In the genomic region with DNA sequence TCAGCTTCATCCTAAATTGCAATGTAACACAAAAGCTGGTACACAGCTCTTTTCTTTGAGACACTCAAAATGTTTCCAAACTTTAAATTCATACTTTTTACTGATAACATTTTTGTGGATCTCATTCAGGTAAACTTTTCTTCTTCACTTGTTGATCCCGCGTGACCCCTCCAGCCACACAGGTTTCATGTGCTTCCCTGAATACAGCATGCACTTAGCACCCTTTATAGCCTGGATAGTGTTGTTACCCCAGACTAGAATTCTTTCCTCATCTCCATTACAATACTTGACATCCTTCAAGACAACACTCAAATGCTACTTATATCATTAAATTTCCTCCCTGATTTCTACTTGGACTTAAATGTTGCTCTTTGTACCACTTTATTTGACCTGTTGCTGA, we compare ENCODE assay signal across 28 cellular contexts.
DNase-seq lines count a peak whose midpoint lies in the region; ATAC-seq, FAIRE-seq and TF ChIP-seq lines count a peak whose summit lies in the region.
"Had no signal": no experiment of that assay in that cellular context is flagged by ENCODE, and none has a peak within 500 bp of the region (broad histone marks: within the 10 kb centered on the region; RNA-seq: fewer than 3 reads in every experiment).

No MANE protein-coding gene starts in this region.

- POLR2A ChIA-PET in HEK293 (lab: Yijun Ruan, JAX), result no interaction called here

- intact Hi-C loops in pancreas (cut with DNase I), result no loop called here

- ATAC-seq in gastroesophageal sphincter (no peak), pancreas (no peak), GM21390 (IDR thresholded peaks at IDR 0.05; ENCODE audit: unreplicated experiment) (no peak)
- ATAC-seq: activated naive CD4-positive, alpha-beta T cell treated with anti-CD3 and anti-CD28 coated beads, Interleukin-2, amount 50 U/mL, for 72 hours; CD8-positive, alpha-beta T cell; left lung; stimulated activated naive B cell treated with anti-CD40 and anti-IgM and Interleukin-4, amounts not matched to agents 10 μg/mL and 1 μg/mL and 100 μg/mL, for 72 hours; T-cell had no signal

- no peak overlapping the region for H3K9ac ChIP-seq in stomach smooth muscle (ENCODE audit: low read length in 2 of 2)

- WGBS in gastroesophageal sphincter (ENCODE audit: low coverage in 1 of 2), 2 donors, result 100% methylated on average over 2 of the region's 2 CpGs
- 53 to 57% methylated on average over 2 of the region's 2 CpGs for WGBS in pancreas, 2 donors

- peak overlapping the region; percentile 85 for H3K27ac ChIP-seq in HEK293 (ENCODE audit: extremely low read depth, low read depth, low read length)
- H3K27ac ChIP-seq in gastroesophageal sphincter, result peak overlapping the region in 3 of 4 donors; percentile 79 to 93 (median 81)
- H3K27ac ChIP-seq in pancreas, result peak overlapping the region in 3 of 4 donors; percentile 11 to 90 (median 83)
- peak overlapping the region; percentile 31 for H3K27ac ChIP-seq in stomach smooth muscle (ENCODE audit: low read length)
- H3K27ac ChIP-seq: neutrophil, SJSA1 had no signal

- TF ChIP-seq EP300 in gastroesophageal sphincter (IDR thresholded peaks at IDR 0.05), result no peak

- H3K4me1 ChIP-seq in HEK293 (ENCODE audit: control insufficient read depth, insufficient read depth, low read length) (peaks cover 42% of the 10 kb centered on the region), gastroesophageal sphincter (peaks cover 0 to 63% (median 21%) of the 10 kb centered on the region in 3 donors), pancreas (peaks cover 51 to 76% (median 74%) of the 10 kb centered on the region in 3 donors), stomach smooth muscle (ENCODE audit: control insufficient read depth, insufficient read depth, low read length) (peaks cover 12% of the 10 kb centered on the region)
- H3K4me1 ChIP-seq: BE2C, HAP-1, SJSA1 had no signal

- FAIRE-seq in pancreas (lab: Jason Lieb, UNC), result peak; percentile 53
- FAIRE-seq in RCC 7860 (lab: Jason Lieb, UNC), result no peak
- FAIRE-seq: GM12891 had no signal

- no peaks in the 10 kb centered on the region for H3K9me3 ChIP-seq in HEK293 (ENCODE audit: control insufficient read depth, insufficient read depth, low read depth, low read length)
- no peaks in the 10 kb centered on the region for H3K9me3 ChIP-seq in gastroesophageal sphincter
- H3K9me3 ChIP-seq in pancreas, result no peaks in the 10 kb centered on the region
- no peaks in the 10 kb centered on the region for H3K9me3 ChIP-seq in stomach smooth muscle (ENCODE audit: control insufficient read depth in 2 of 2, low read length in 2 of 2)
- H3K9me3 ChIP-seq: BE2C, HAP-1, left lung, neutrophil, SJSA1, vagina had no signal

- CTCF ChIA-PET in HEK293 (lab: Yijun Ruan, JAX), result no interaction called here

- no peak for TF ChIP-seq POLR2A in gastroesophageal sphincter (IDR thresholded peaks at IDR 0.05)

- H3K27me3 ChIP-seq in gastroesophageal sphincter (no peaks in the 10 kb centered on the region), pancreas (no peaks in the 10 kb centered on the region), stomach smooth muscle (ENCODE audit: control insufficient read depth in 1 of 2, insufficient read depth in 2 of 2, low read length in 2 of 2) (no peaks in the 10 kb centered on the region)
- H3K27me3 ChIP-seq: left lung, neutrophil, SJSA1, vagina had no signal

- H3K4me3 ChIP-seq in HEK293 (ENCODE audit: low read depth, low read length), result no peak overlapping the region
- no peak overlapping the region for H3K4me3 ChIP-seq in gastroesophageal sphincter
- no peak overlapping the region for H3K4me3 ChIP-seq in pancreas
- no peak overlapping the region for H3K4me3 ChIP-seq in stomach smooth muscle (ENCODE audit: low read length in 2 of 2)
- no peak overlapping the region for H3K4me3 ChIP-seq in foreskin fibroblast (ENCODE audit: low read depth in 1 of 2, low read length in 2 of 2)
- H3K4me3 ChIP-seq: HAP-1, left lung, SJSA1, vagina had no signal

- TF ChIP-seq CTCF in HEK293 (tag by site-specific recombination; IDR thresholded peaks at IDR 0.05) (no peak), gastroesophageal sphincter (IDR thresholded peaks at IDR 0.05) (no peak), pancreas (IDR thresholded peaks at IDR 0.05) (no peak), foreskin fibroblast (IDR thresholded peaks at IDR 0.05; ENCODE audit: low read depth, low read length) (no peak)

- no peaks in the 10 kb centered on the region for H3K36me3 ChIP-seq in HEK293 (ENCODE audit: control insufficient read depth in 2 of 2, insufficient read depth in 1 of 2, low read length in 2 of 2)
- no peaks in the 10 kb centered on the region for H3K36me3 ChIP-seq in gastroesophageal sphincter
- no peaks in the 10 kb centered on the region for H3K36me3 ChIP-seq in pancreas
- H3K36me3 ChIP-seq in stomach smooth muscle (ENCODE audit: control insufficient read depth in 2 of 2, insufficient read depth in 2 of 2, low read length in 2 of 2), result no peaks in the 10 kb centered on the region
- H3K36me3 ChIP-seq: BE2C, HAP-1, left lung, neutrophil, SJSA1, vagina had no signal

- DNase-seq in pancreas (no peak), RCC 7860 (ENCODE audit: low spot score) (no peak), foreskin fibroblast (no peak), NCI-H1105 (lab: John Stamatoyannopoulos, UW) (no peak)
- DNase-seq: activated CD4-positive, alpha-beta T cell treated with anti-CD3 and anti-CD28 coated beads, Interleukin-2, amount 10 ng/mL, durations not matched to agents 24 days and 14 days; activated CD8-positive, alpha-beta memory T cell treated with anti-CD3 and anti-CD28 coated beads for 24 hours; activated effector memory CD4-positive, alpha-beta T cell treated with Interleukin-2 at 50 U/mL for 16 hours; amygdala; BE2C; CD8-positive, alpha-beta T cell; DMS 273 treated with DMSO at 0.1 percent for 48 hours; left lung; mesendoderm; NCI-H1694; NCI-H510A; RPMI8226; stimulated activated naive B cell treated with anti-CD40 and anti-IgM and Interleukin-4, amounts not matched to agents 10 μg/mL and 1 μg/mL and 100 μg/mL, for 72 hours; T-cell had no signal

TF ChIP-seq in HEK293, 187 proteins besides CTCF, POLR2A, EP300 and RAD21:
- TF ChIP-seq, protein P1, sequence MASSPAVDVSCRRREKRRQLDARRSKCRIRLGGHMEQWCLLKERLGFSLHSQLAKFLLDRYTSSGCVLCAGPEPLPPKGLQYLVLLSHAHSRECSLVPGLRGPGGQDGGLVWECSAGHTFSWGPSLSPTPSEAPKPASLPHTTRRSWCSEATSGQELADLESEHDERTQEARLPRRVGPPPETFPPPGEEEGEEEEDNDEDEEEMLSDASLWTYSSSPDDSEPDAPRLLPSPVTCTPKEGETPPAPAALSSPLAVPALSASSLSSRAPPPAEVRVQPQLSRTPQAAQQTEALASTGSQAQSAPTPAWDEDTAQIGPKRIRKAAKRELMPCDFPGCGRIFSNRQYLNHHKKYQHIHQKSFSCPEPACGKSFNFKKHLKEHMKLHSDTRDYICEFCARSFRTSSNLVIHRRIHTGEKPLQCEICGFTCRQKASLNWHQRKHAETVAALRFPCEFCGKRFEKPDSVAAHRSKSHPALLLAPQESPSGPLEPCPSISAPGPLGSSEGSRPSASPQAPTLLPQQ (tag by site-specific recombination; IDR thresholded peaks at IDR 0.05), result no peak
- no peak for TF ChIP-seq ZNF596 (tag by site-specific recombination; IDR thresholded peaks at IDR 0.05)
- no peak for TF ChIP-seq ZNF561 (tag by site-specific recombination; IDR thresholded peaks at IDR 0.05; ENCODE audit: borderline replicate concordance)
- no peak for TF ChIP-seq ZNF521 (tag by site-specific recombination; IDR thresholded peaks at IDR 0.05)
- TF ChIP-seq WT1 (tag by site-specific recombination; IDR thresholded peaks at IDR 0.05), result no peak
- TF ChIP-seq ZNF266 (tag by site-specific recombination; IDR thresholded peaks at IDR 0.05; ENCODE audit: low read depth), result no peak
- TF ChIP-seq SCRT2 (tag by site-specific recombination; IDR thresholded peaks at IDR 0.05), result 0 out of 2 replicates have a peak, but pooled peaks have one; percentile 37
- no peak for TF ChIP-seq KLF1 (tag by site-specific recombination; IDR thresholded peaks at IDR 0.05)
- no peak for TF ChIP-seq ZNF791 (tag by site-specific recombination; IDR thresholded peaks at IDR 0.05)
TF ChIP-seq in HEK293: peak in this region for 1.

Comparison
In these comparisons a context has a peak if more than half of its experiments do, and no peak if none do; other contexts are left out.
1. H3K27ac ChIP-seq: peak in every context shown above with its lines; median percentile 85 in HEK293; 83 in pancreas; 81 in gastroesophageal sphincter; 31 in stomach smooth muscle.